Comparison of ENCODE assay signal across 1 cellular context in the genomic region with DNA sequence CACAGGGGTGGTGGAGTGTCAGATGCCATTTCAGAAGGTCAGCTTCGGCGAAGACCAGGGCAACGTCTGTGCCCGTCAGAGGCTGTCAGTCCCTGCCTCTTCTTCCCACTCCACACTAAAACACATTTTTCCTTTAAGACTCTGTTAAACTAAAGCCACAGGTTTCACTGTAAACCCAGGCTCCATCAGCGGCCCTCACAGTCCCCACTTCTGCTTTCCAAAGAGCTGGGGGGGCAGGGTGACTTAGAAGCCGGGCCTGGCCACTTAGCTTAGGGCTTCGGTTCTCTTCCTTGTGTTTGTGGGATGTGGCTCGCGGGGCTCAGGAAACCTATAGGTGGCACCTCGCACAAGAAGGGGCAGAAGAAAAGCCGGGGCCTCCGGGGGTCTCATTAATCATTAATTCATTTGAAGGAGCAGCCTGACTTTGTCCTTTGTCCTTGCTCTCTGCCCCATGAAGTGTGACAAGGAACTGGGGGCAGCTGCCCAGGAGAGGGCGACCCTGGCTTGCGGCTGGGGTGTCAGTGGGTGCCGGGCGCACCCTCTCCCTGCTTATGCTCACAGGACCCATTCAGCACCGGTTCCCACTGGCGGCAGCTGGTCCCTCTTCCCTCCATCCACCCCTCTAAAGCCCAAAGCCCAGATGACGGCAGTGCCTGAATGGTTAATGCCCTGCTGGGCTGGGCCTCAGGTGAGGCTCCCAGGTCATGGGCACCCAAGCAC.
TF ChIP-seq lines count a peak whose summit lies in the region.

No MANE protein-coding gene starts in this region.

TF ChIP-seq in SK-N-SH treated with all-trans-retinoic acid at 6 μM for 48 hours, 23 proteins besides CTCF, POLR2A, EP300 and RAD21 (continued from another document):
- TF ChIP-seq, protein P1, sequence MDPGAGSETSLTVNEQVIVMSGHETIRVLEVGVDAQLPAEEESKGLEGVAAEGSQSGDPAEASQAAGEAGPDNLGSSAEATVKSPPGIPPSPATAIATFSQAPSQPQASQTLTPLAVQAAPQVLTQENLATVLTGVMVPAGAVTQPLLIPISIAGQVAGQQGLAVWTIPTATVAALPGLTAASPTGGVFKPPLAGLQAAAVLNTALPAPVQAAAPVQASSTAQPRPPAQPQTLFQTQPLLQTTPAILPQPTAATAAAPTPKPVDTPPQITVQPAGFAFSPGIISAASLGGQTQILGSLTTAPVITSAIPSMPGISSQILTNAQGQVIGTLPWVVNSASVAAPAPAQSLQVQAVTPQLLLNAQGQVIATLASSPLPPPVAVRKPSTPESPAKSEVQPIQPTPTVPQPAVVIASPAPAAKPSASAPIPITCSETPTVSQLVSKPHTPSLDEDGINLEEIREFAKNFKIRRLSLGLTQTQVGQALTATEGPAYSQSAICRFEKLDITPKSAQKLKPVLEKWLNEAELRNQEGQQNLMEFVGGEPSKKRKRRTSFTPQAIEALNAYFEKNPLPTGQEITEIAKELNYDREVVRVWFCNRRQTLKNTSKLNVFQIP (CRISPR knock-in tag; IDR thresholded peaks at IDR 0.05; ENCODE audit: borderline replicate concordance, low read depth) = no peak
- TF ChIP-seq RARB (CRISPR knock-in tag; IDR thresholded peaks at IDR 0.05) = no peak
- TF ChIP-seq ARNTL (CRISPR knock-in tag; IDR thresholded peaks at IDR 0.05; ENCODE audit: borderline replicate concordance, low read depth) = no peak
- TF ChIP-seq ZC3H10 (CRISPR knock-in tag; IDR thresholded peaks at IDR 0.05) = no peak
- TF ChIP-seq, protein P2, sequence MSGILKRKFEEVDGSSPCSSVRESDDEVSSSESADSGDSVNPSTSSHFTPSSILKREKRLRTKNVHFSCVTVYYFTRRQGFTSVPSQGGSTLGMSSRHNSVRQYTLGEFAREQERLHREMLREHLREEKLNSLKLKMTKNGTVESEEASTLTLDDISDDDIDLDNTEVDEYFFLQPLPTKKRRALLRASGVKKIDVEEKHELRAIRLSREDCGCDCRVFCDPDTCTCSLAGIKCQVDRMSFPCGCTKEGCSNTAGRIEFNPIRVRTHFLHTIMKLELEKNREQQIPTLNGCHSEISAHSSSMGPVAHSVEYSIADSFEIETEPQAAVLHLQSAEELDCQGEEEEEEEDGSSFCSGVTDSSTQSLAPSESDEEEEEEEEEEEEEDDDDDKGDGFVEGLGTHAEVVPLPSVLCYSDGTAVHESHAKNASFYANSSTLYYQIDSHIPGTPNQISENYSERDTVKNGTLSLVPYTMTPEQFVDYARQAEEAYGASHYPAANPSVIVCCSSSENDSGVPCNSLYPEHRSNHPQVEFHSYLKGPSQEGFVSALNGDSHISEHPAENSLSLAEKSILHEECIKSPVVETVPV (CRISPR knock-in tag; IDR thresholded peaks at IDR 0.05) = no peak
